In the genomic region with DNA sequence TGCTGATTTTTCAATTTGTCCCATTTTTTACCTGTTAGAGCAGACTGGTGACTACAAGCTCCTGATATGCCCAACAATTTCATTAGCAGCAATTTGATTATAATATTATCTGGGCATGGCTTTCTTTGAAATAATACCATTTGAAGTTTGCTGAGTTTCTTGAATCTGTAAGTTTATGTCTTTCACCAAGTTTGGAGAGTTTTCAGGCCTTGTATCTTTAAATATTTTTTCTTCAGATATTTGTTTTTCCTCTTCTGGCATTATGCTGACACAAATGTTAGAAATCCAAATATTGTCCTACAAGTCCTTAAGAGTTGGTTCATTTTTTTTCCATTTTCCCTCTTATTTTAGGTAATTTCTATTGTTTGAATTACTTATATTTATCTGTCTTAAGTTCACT, we compare ENCODE assay signal across 29 cellular contexts.
"Had no signal": no experiment of that assay in that cellular context is flagged by ENCODE, and none has a peak within 500 bp of the region (broad histone marks: within the 10 kb centered on the region; RNA-seq: fewer than 3 reads in every experiment).

No MANE protein-coding gene starts in this region.

- H3K4me3 ChIP-seq: adrenal gland, ascending aorta, body of pancreas, breast epithelium, cardiac muscle cell had no signal

- H3K9me3 ChIP-seq: adrenal gland, body of pancreas had no signal

- H3K4me1 ChIP-seq: adrenal gland, ascending aorta, body of pancreas, breast epithelium had no signal

- H3K27ac ChIP-seq: adrenal gland, ascending aorta, body of pancreas, brain microvascular endothelial cell, breast epithelium, cardiac muscle cell had no signal

- H3K36me3 ChIP-seq: adrenal gland, ascending aorta, brain microvascular endothelial cell, breast epithelium, cardiac muscle cell had no signal

- DNase-seq: activated effector memory CD4-positive, alpha-beta T cell treated with anti-CD3 and anti-CD28 coated beads, Interleukin-2, amount 50 U/mL, for 16 hours; activated effector memory CD4-positive, alpha-beta T cell treated with Interleukin-2 at 50 U/mL for 16 hours; activated gamma-delta T cell; activated gamma-delta T cell treated with Interleukin-2 at 50 U/mL for 16 hours; activated naive CD4-positive, alpha-beta T cell; activated naive CD4-positive, alpha-beta T cell treated with anti-CD3 and anti-CD28 coated beads for 36 hours; activated naive CD4-positive, alpha-beta T cell treated with anti-CD3 and anti-CD28 coated beads, Interleukin-2, amount 10 ng/mL, durations not matched to agents 7 days and 5 days; activated naive CD4-positive, alpha-beta T cell treated with anti-CD3 and anti-CD28 coated beads, Interleukin-2, amount 50 U/mL, for 16 hours; activated naive CD4-positive, alpha-beta T cell treated with Interleukin-2 at 50 U/mL for 16 hours; activated naive CD8-positive, alpha-beta T cell treated with anti-CD3 and anti-CD28 coated beads for 36 hours; activated naive CD8-positive, alpha-beta T cell treated with anti-CD3 and anti-CD28 coated beads, Interleukin-2, amount 10 ng/mL, durations not matched to agents 7 days and 5 days; activated naive CD8-positive, alpha-beta T cell treated with anti-CD3 and anti-CD28 coated beads, Interleukin-2, amount 50 U/mL, for 24 hours; activated T-cell treated with anti-CD3 and anti-CD28 coated beads, Interleukin-2, amount 50 U/mL, for 24 hours; activated T-cell treated with anti-CD3 and anti-CD28 coated beads, Interleukin-2, amount 50 U/mL, for 4 hours; activated T-cell treated with anti-CD3 and anti-CD28 coated beads, Interleukin-2, amount 50 U/mL, for 48 hours; activated T-cell treated with anti-CD3 and anti-CD28 coated beads, Interleukin-2, amount 50 U/mL, for 72 hours; adrenal gland; amniotic stem cell; amygdala; anterior cingulate cortex; aorta; body of pancreas; brain microvascular endothelial cell; caudate nucleus; central memory CD4-positive, alpha-beta T cell; cerebellar nuclear complex had no signal
